In genomic region chr7:31788445-31788844, GRCh38 we compare ENCODE assay signal across 18 cellular contexts.
DNase-seq lines count a peak whose midpoint lies in the region; ATAC-seq and TF ChIP-seq lines count a peak whose summit lies in the region.
"Had no signal": no experiment of that assay in that cellular context is flagged by ENCODE, and none has a peak within 500 bp of the region (broad histone marks: within the 10 kb centered on the region; RNA-seq: fewer than 3 reads in every experiment).

No MANE protein-coding gene starts in this region.

- BruUV-seq in Calu3 (replicated peaks; lab: Mats Ljungman, UMichigan), result no TSS peak

- no peaks in the 10 kb centered on the region for H3K27me3 Mint-ChIP-seq in Calu3 (ENCODE audit: unreplicated experiment)
- H3K27me3 Mint-ChIP-seq in activated CD4-positive, alpha-beta memory T cell treated with anti-CD3 and anti-CD28 coated beads for 36 hours, result no peaks in the 10 kb centered on the region
- H3K27me3 Mint-ChIP-seq: activated CD4-positive, alpha-beta T cell treated with anti-CD3 and anti-CD28 coated beads, Interleukin-2, amount 10 ng/mL, durations not matched to agents 7 days and 5 days; CD4-positive, alpha-beta memory T cell; dendritic cell treated with granulocyte-macrophage colony-stimulating factor and Interleukin-4, amounts not matched to agents 40 ng/mL and 50 ng/mL, for 4 days; stimulated activated naive CD8-positive, alpha-beta T cell treated with anti-CD3 and anti-CD28 coated beads, Interleukin-15, amount 100 ng/mL, for 72 hours had no signal

- no peak overlapping the region for H3K4me3 ChIP-seq in fibroblast of lung (replicated peaks in 1 of 4; ENCODE audit: control extremely low read depth in 1 of 4, insufficient read depth in 1 of 4, low read depth in 3 of 4, low read length in 4 of 4)

- no peaks in the 10 kb centered on the region for H3K79me2 ChIP-seq in fibroblast of lung (ENCODE audit: control insufficient read depth, insufficient read depth, low read length)

- H3K4me2 ChIP-seq in fibroblast of lung (ENCODE audit: extremely low read depth, insufficient read depth, low read length), result no peak overlapping the region

- intact Hi-C loops in Calu3 (cut with micrococcal nuclease; ENCODE audit: unreplicated experiment), result no loop called here
- intact Hi-C loops in activated CD4-positive, alpha-beta memory T cell treated with anti-CD3 and anti-CD28 coated beads for 36 hours (cut with micrococcal nuclease), result no loop called here

- no peaks in the 10 kb centered on the region for H3K9me3 ChIP-seq in fibroblast of lung (ENCODE audit: control insufficient read depth, insufficient read depth, low read depth, low read length)

- no peaks in the 10 kb centered on the region for H3K4me1 ChIP-seq in fibroblast of lung (ENCODE audit: control insufficient read depth, extremely low read depth, insufficient read depth, low read length)

- POLR2A ChIA-PET in activated CD4-positive, alpha-beta memory T cell treated with anti-CD3 and anti-CD28 coated beads for 36 hours (lab: Charles Lee), result no interaction called here

- TF ChIP-seq CTCF in Calu3 (IDR thresholded peaks at IDR 0.05; ENCODE audit: unreplicated experiment), result no peak
- TF ChIP-seq CTCF in fibroblast of lung (conservative IDR thresholded peaks at IDR 0.05 in 1 of 2, IDR thresholded peaks at IDR 0.05 in 1 of 2; ENCODE audit: low read depth in 1 of 2, low read length in 2 of 2), result no peak

- peak overlapping the region; percentile 19 for H3K27ac Mint-ChIP-seq in Calu3 (ENCODE audit: unreplicated experiment)
- no peak overlapping the region for H3K27ac Mint-ChIP-seq in activated CD4-positive, alpha-beta memory T cell treated with anti-CD3 and anti-CD28 coated beads for 36 hours
- H3K27ac Mint-ChIP-seq: activated CD4-positive, alpha-beta T cell treated with anti-CD3 and anti-CD28 coated beads, Interleukin-2, amount 10 ng/mL, durations not matched to agents 7 days and 5 days; CD4-positive, alpha-beta memory T cell; dendritic cell treated with granulocyte-macrophage colony-stimulating factor and Interleukin-4, amounts not matched to agents 40 ng/mL and 50 ng/mL, for 4 days; stimulated activated naive CD8-positive, alpha-beta T cell treated with anti-CD3 and anti-CD28 coated beads, Interleukin-15, amount 100 ng/mL, for 72 hours had no signal

- ATAC-seq in GM21786 (IDR thresholded peaks at IDR 0.05; ENCODE audit: unreplicated experiment), result peak; percentile 66
- peak; percentile 74 for ATAC-seq in HG03460 (IDR thresholded peaks at IDR 0.05; ENCODE audit: unreplicated experiment)
- no peak for ATAC-seq in GM21381 (IDR thresholded peaks at IDR 0.05; ENCODE audit: unreplicated experiment)
- ATAC-seq: stimulated activated naive CD8-positive, alpha-beta T cell treated with anti-CD3 and anti-CD28 coated beads, Interleukin-15, amount 100 ng/mL, for 72 hours had no signal

- no peaks in the 10 kb centered on the region for H3K9me3 Mint-ChIP-seq in Calu3 (ENCODE audit: low read depth, unreplicated experiment)
- H3K9me3 Mint-ChIP-seq in activated CD4-positive, alpha-beta memory T cell treated with anti-CD3 and anti-CD28 coated beads for 36 hours, result no peaks in the 10 kb centered on the region
- H3K9me3 Mint-ChIP-seq: activated CD4-positive, alpha-beta T cell treated with anti-CD3 and anti-CD28 coated beads, Interleukin-2, amount 10 ng/mL, durations not matched to agents 7 days and 5 days; dendritic cell treated with granulocyte-macrophage colony-stimulating factor and Interleukin-4, amounts not matched to agents 40 ng/mL and 50 ng/mL, for 4 days; stimulated activated naive CD8-positive, alpha-beta T cell treated with anti-CD3 and anti-CD28 coated beads, Interleukin-15, amount 100 ng/mL, for 72 hours had no signal

- H3K4me3 Mint-ChIP-seq in Calu3 (ENCODE audit: low read depth, unreplicated experiment), result no peak overlapping the region
- no peak overlapping the region for H3K4me3 Mint-ChIP-seq in activated CD4-positive, alpha-beta memory T cell treated with anti-CD3 and anti-CD28 coated beads for 36 hours
- H3K4me3 Mint-ChIP-seq: activated CD4-positive, alpha-beta T cell treated with anti-CD3 and anti-CD28 coated beads, Interleukin-2, amount 10 ng/mL, durations not matched to agents 7 days and 5 days; CD4-positive, alpha-beta memory T cell; dendritic cell treated with granulocyte-macrophage colony-stimulating factor and Interleukin-4, amounts not matched to agents 40 ng/mL and 50 ng/mL, for 4 days; stimulated activated naive CD8-positive, alpha-beta T cell treated with anti-CD3 and anti-CD28 coated beads, Interleukin-15, amount 100 ng/mL, for 72 hours had no signal

- no peaks in the 10 kb centered on the region for H3K27me3 ChIP-seq in fibroblast of lung (ENCODE audit: control insufficient read depth, insufficient read depth, low read length)

- H3K27ac ChIP-seq in fibroblast of lung (ENCODE audit: insufficient read depth, low read length), result no peak overlapping the region

- no peaks in the 10 kb centered on the region for H4K20me1 ChIP-seq in fibroblast of lung (ENCODE audit: control insufficient read depth, extremely low read depth, insufficient read depth, low read length)

- no peak overlapping the region for H3K9ac ChIP-seq in fibroblast of lung (ENCODE audit: insufficient read depth, low read length)

- DNase-seq in Calu3, result no peak
- peak; percentile 12 to 76 for DNase-seq in fibroblast of lung (ENCODE audit: low read depth in 2 of 2)
- DNase-seq in cerebellum (ENCODE audit: low spot score), result no peak
- DNase-seq in activated CD4-positive, alpha-beta memory T cell treated with anti-CD3 and anti-CD28 coated beads for 36 hours, result no peak
- no peak for DNase-seq in NCI-H128 (lab: John Stamatoyannopoulos, UW; ENCODE audit: unreplicated experiment)
- DNase-seq: activated CD4-positive, alpha-beta T cell treated with anti-CD3 and anti-CD28 coated beads, Interleukin-2, amount 10 ng/mL, durations not matched to agents 7 days and 5 days; amniotic stem cell; CD4-positive, alpha-beta memory T cell; GDM1; mesendoderm; NCI-H2081; SHP77; small intestine; stimulated activated naive CD8-positive, alpha-beta T cell treated with anti-CD3 and anti-CD28 coated beads, Interleukin-15, amount 100 ng/mL, for 72 hours had no signal

- CTCF ChIA-PET in Calu3 (lab: Charles Lee), result interaction anchor here (0.7 to 1.6 kb wide), 2 partner anchors 274 to 416 kb away, joined by 3 to 4 read pairs; no protein-coding TSS in a partner anchor
- CTCF ChIA-PET in activated CD4-positive, alpha-beta memory T cell treated with anti-CD3 and anti-CD28 coated beads for 36 hours (lab: Charles Lee), result no interaction called here

- H3K36me3 ChIP-seq in fibroblast of lung (ENCODE audit: control insufficient read depth, insufficient read depth, low read length), result no peaks in the 10 kb centered on the region

- H3K36me3 Mint-ChIP-seq in Calu3 (ENCODE audit: insufficient read depth, unreplicated experiment), result no peaks in the 10 kb centered on the region
- H3K36me3 Mint-ChIP-seq in activated CD4-positive, alpha-beta memory T cell treated with anti-CD3 and anti-CD28 coated beads for 36 hours, result no peaks in the 10 kb centered on the region
- H3K36me3 Mint-ChIP-seq: CD4-positive, alpha-beta memory T cell had no signal

- H3K4me1 Mint-ChIP-seq in Calu3 (ENCODE audit: low read depth, unreplicated experiment), result peaks cover 15% of the 10 kb centered on the region
- no peaks in the 10 kb centered on the region for H3K4me1 Mint-ChIP-seq in activated CD4-positive, alpha-beta memory T cell treated with anti-CD3 and anti-CD28 coated beads for 36 hours (ENCODE audit: low read depth)
- H3K4me1 Mint-ChIP-seq: activated CD4-positive, alpha-beta T cell treated with anti-CD3 and anti-CD28 coated beads, Interleukin-2, amount 10 ng/mL, durations not matched to agents 7 days and 5 days; CD4-positive, alpha-beta memory T cell; stimulated activated naive CD8-positive, alpha-beta T cell treated with anti-CD3 and anti-CD28 coated beads, Interleukin-15, amount 100 ng/mL, for 72 hours had no signal

- H2AFZ ChIP-seq in fibroblast of lung (ENCODE audit: low read length), result no peak overlapping the region

Comparison
In these comparisons a context has a peak if more than half of its experiments do, and no peak if none do; other contexts are left out.
1. DNase-seq: peak in fibroblast of lung (2 of 2); none in Calu3 (single experiment), cerebellum (single experiment), activated CD4-positive, alpha-beta memory T cell treated with anti-CD3 and anti-CD28 coated beads for 36 hours (single experiment) and NCI-H128 (single experiment).